1 cellular context compared by ENCODE assay signal in genomic region chr2:164514491-164514890, GRCh38.
TF ChIP-seq lines count a peak whose summit lies in the region.

No MANE protein-coding gene starts in this region.

TF ChIP-seq in HepG2, 621 proteins besides CTCF, POLR2A, EP300 and RAD21 (continued from another document and continues in another):
- TF ChIP-seq ZGPAT (CRISPR knock-in tag; IDR thresholded peaks at IDR 0.05): no peak
- TF ChIP-seq REST (IDR thresholded peaks at IDR 0.05; ENCODE audit: borderline replicate concordance in 1 of 2, low read depth in 1 of 2, low read length in 2 of 2): no peak
- TF ChIP-seq ZNF598 (CRISPR knock-in tag; IDR thresholded peaks at IDR 0.05; ENCODE audit: borderline replicate concordance): no peak
- TF ChIP-seq ZNF362 (CRISPR knock-in tag; IDR thresholded peaks at IDR 0.05; ENCODE audit: borderline replicate concordance): no peak
- no peak for TF ChIP-seq HBP1 (CRISPR knock-in tag; IDR thresholded peaks at IDR 0.05; ENCODE audit: low read depth)
- TF ChIP-seq ZNF138 (CRISPR knock-in tag; IDR thresholded peaks at IDR 0.05; ENCODE audit: low read depth): no peak
- no peak for TF ChIP-seq MXI1 (IDR thresholded peaks at IDR 0.05; ENCODE audit: borderline replicate concordance, low read depth, low read length)
- TF ChIP-seq MAZ (IDR thresholded peaks at IDR 0.05; ENCODE audit: borderline replicate concordance, low read depth, low read length): no peak
- TF ChIP-seq MAZ (CRISPR knock-in tag; IDR thresholded peaks at IDR 0.05; ENCODE audit: low read depth): peak; percentile 40; the same call in 1 of the 2 replicates
- no peak for TF ChIP-seq FOXP1 (IDR thresholded peaks at IDR 0.05)
- TF ChIP-seq FOXP1 (CRISPR knock-in tag; IDR thresholded peaks at IDR 0.05): no peak
- peak; percentile 41; the same call in 1 of the 2 replicates for TF ChIP-seq PATZ1 (CRISPR knock-in tag; IDR thresholded peaks at IDR 0.05)
- no peak for TF ChIP-seq GPN1 (CRISPR knock-in tag; IDR thresholded peaks at IDR 0.05; ENCODE audit: borderline replicate concordance)
- no peak for TF ChIP-seq ZNF180 (CRISPR knock-in tag; IDR thresholded peaks at IDR 0.05; ENCODE audit: borderline replicate concordance, low read depth)
- no peak for TF ChIP-seq CCDC6 (CRISPR knock-in tag; IDR thresholded peaks at IDR 0.05)
- no peak for TF ChIP-seq TARDBP (CRISPR knock-in tag; IDR thresholded peaks at IDR 0.05)
- TF ChIP-seq ZNF264 (CRISPR knock-in tag; IDR thresholded peaks at IDR 0.05): no peak
- TF ChIP-seq ATF1 (CRISPR knock-in tag; IDR thresholded peaks at IDR 0.05): no peak
- peak; percentile 94 for TF ChIP-seq ZNF281 (CRISPR knock-in tag; IDR thresholded peaks at IDR 0.05; ENCODE audit: borderline replicate concordance)
- no peak for TF ChIP-seq CBX5 (CRISPR knock-in tag; IDR thresholded peaks at IDR 0.05; ENCODE audit: borderline replicate concordance)
- TF ChIP-seq ETS1 (CRISPR knock-in tag; IDR thresholded peaks at IDR 0.05): no peak
- TF ChIP-seq ZNF224 (CRISPR knock-in tag; IDR thresholded peaks at IDR 0.05): no peak
- TF ChIP-seq AKNA (CRISPR knock-in tag; IDR thresholded peaks at IDR 0.05; ENCODE audit: borderline replicate concordance): no peak
- no peak for TF ChIP-seq WIZ (CRISPR knock-in tag; IDR thresholded peaks at IDR 0.05)
- no peak for TF ChIP-seq KLF11 (CRISPR knock-in tag; IDR thresholded peaks at IDR 0.05)
- TF ChIP-seq ZNF260 (CRISPR knock-in tag; IDR thresholded peaks at IDR 0.05; ENCODE audit: borderline replicate concordance, low read depth): no peak
- TF ChIP-seq GMEB1 (CRISPR knock-in tag; IDR thresholded peaks at IDR 0.05; ENCODE audit: borderline replicate concordance): no peak
- TF ChIP-seq GATAD2A (CRISPR knock-in tag; IDR thresholded peaks at IDR 0.05): peak; percentile 63
- no peak for TF ChIP-seq HIVEP1 (CRISPR knock-in tag; IDR thresholded peaks at IDR 0.05)
- TF ChIP-seq LBX2 (CRISPR knock-in tag; IDR thresholded peaks at IDR 0.05; ENCODE audit: borderline replicate concordance): no peak
- no peak for TF ChIP-seq SIN3B (IDR thresholded peaks at IDR 0.05; ENCODE audit: low read length)
- no peak for TF ChIP-seq KLF6 (CRISPR knock-in tag; IDR thresholded peaks at IDR 0.05)
- peak; percentile 81 for TF ChIP-seq JUND (CRISPR knock-in tag; IDR thresholded peaks at IDR 0.05)
- peak; percentile 41; the same call in 1 of the 2 replicates for TF ChIP-seq MED1 (CRISPR knock-in tag; IDR thresholded peaks at IDR 0.05)
- no peak for TF ChIP-seq ZNF7 (CRISPR knock-in tag; IDR thresholded peaks at IDR 0.05)
